Comparison of ENCODE assay signal across 7 cellular contexts in the genomic region with DNA sequence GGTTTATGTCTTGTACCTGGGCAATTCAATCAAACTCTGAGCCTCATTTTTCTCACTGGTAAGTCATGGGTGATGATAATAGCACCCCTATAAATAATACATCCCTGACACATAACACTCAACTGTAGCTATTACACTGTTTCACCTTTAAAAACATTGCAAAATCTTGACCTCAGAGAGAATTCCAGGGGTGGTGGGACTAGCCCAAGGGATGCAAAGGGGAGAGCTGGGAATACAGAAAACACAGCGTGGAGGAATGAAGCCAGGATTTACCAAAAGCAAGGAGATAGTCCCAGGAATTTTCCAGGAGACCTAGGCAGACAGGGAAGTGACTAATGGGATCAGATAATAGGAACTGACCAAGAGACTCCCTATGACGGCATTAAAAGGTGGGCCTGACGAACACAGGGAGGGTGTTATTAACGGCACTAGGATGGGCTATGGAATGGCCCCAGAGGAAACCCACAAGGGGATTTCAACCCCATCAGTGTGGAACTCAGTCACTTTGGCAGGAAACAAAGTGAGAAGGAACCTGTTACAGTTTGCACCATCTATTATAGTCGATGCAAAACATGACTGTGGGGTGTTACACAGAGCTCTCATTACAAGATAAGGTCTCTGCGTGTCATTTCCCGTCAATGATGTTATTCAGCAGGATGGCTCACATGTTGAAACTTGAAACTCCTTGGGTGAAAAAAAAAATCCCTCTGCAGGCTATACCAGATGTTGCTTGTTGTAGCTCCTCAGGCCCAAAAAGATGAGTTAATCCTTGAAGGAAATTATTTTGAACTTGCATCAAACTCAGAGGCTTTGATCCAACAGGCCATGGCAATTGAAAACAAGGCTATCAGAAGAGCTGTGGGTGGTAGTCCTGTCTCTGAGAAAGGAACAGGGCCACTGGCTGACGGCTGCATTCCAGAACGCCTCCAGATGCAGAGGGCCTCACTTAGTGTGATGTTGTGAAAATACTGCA. TPM values are rescaled to one million over a fixed set of nuclear protein-coding genes. Genes with fewer than 3 reads are reported as not detected.
DNase-seq lines count a peak whose midpoint lies in the region; ATAC-seq and TF ChIP-seq lines count a peak whose summit lies in the region.

No MANE protein-coding gene starts in this region.

- H3K9me3 Mint-ChIP-seq in endodermal cell, result no peaks in the 10 kb centered on the region

- peaks cover 32% of the 10 kb centered on the region for H3F3A ChIP-seq in GM23248 (ENCODE audit: insufficient read depth)

- peak overlapping the region; percentile 75 for H3K4me2 ChIP-seq in GM23248 (ENCODE audit: unreplicated experiment)

- DNase-seq in GM23248, result peak; percentile 97
- peak; percentile 12 for DNase-seq in NAMALWA (ENCODE audit: low spot score)
- DNase-seq in endodermal cell, result peak; percentile 73
- peak; percentile 33 to 65 (median 44) for DNase-seq in ovary
- no peak for DNase-seq in NCI-H774 (lab: John Stamatoyannopoulos, UW)
- no peak for DNase-seq in NCI-H2227 (lab: John Stamatoyannopoulos, UW; ENCODE audit: unreplicated experiment)

- H3K4me3 ChIP-seq in GM23248 (peak overlapping the region; percentile 40), endodermal cell (ENCODE audit: low read length) (no peak overlapping the region), ovary (no peak overlapping the region)

- TF ChIP-seq CTCF in endodermal cell (conservative IDR thresholded peaks at IDR 0.05), result no peak
- no peak for TF ChIP-seq CTCF in ovary (IDR thresholded peaks at IDR 0.05)

- H3K9me2 ChIP-seq in GM23248 (ENCODE audit: insufficient read depth), result no peaks in the 10 kb centered on the region

- no peaks in the 10 kb centered on the region for H4K20me1 ChIP-seq in GM23248 (ENCODE audit: insufficient read depth)

- H3K4me1 Mint-ChIP-seq in endodermal cell, result peaks cover 14% of the 10 kb centered on the region

- WGBS in GM23248 (ENCODE audit: low coverage in 1 of 2, low lambda C conversion rate in 2 of 2, missing lambda C conversion rate in 2 of 2), 2 experiments, result 7 to 13% methylated on average over 9 of the region's 9 CpGs
- WGBS in endodermal cell (ENCODE audit: insufficient coverage in 1 of 2, insufficient read length in 1 of 2), 2 experiments, result 86 to 93% methylated on average over 7 to 9 of the region's 9 CpGs
- WGBS in ovary, 3 donors, result 7 to 9% (median 7%) methylated on average over 9 of the region's 9 CpGs

- peak overlapping the region; percentile 94 for H3K27ac ChIP-seq in GM23248
- no peak overlapping the region for H3K27ac ChIP-seq in endodermal cell (ENCODE audit: low read depth, low read length)
- peak overlapping the region; percentile 23 to 30 for H3K27ac ChIP-seq in ovary

- H3K9me3 ChIP-seq in GM23248 (ENCODE audit: low read depth) (no peaks in the 10 kb centered on the region), endodermal cell (ENCODE audit: control insufficient read depth, low read length) (no peaks in the 10 kb centered on the region), ovary (no peaks in the 10 kb centered on the region)

- intact Hi-C loops in ovary (cut with DNase I), result loop anchor here in 2 of 4 donors (10.0 kb wide), 2 partner anchors 549 to 829 kb away; a partner anchor contains a TSS

- 0 out of 2 replicates have a peak overlapping the region, but pooled peaks have one; percentile 21 for H2AFZ ChIP-seq in GM23248

- no peaks in the 10 kb centered on the region for H3K27me3 Mint-ChIP-seq in endodermal cell (ENCODE audit: insufficient read depth)

- peak overlapping the region; percentile 64 for H3K9ac ChIP-seq in GM23248
- no peak overlapping the region for H3K9ac ChIP-seq in endodermal cell (ENCODE audit: extremely low read depth, low read length, poor library complexity, severe bottlenecking)

- H3K27me3 ChIP-seq in GM23248 (replicated peaks; ENCODE audit: insufficient read depth) (no peaks in the 10 kb centered on the region), endodermal cell (ENCODE audit: control insufficient read depth, insufficient read depth, low read length, poor library complexity, severe bottlenecking) (no peaks in the 10 kb centered on the region), ovary (no peaks in the 10 kb centered on the region)

- H3K4me3 Mint-ChIP-seq in endodermal cell, result no peak overlapping the region

- no peak for TF ChIP-seq POLR2A in ovary (IDR thresholded peaks at IDR 0.05)

- H3K36me3 ChIP-seq in GM23248 (ENCODE audit: low read depth) (no peaks in the 10 kb centered on the region), endodermal cell (ENCODE audit: control insufficient read depth, insufficient read depth, low read length) (no peaks in the 10 kb centered on the region), ovary (no peaks in the 10 kb centered on the region)

- peak; percentile 88 for TF ChIP-seq EP300 in ovary (IDR thresholded peaks at IDR 0.05)

- peaks cover 48% of the 10 kb centered on the region for H3K4me1 ChIP-seq in GM23248 (ENCODE audit: insufficient read depth)
- peaks cover 11% of the 10 kb centered on the region for H3K4me1 ChIP-seq in endodermal cell (ENCODE audit: control insufficient read depth, insufficient read depth, low read length)
- peaks cover 6% of the 10 kb centered on the region for H3K4me1 ChIP-seq in ovary (ENCODE audit: insufficient read depth)

- no peaks in the 10 kb centered on the region for H3K36me3 Mint-ChIP-seq in endodermal cell (ENCODE audit: low read depth)

- in situ Hi-C loops in GM23248 (cut with MboI), result loop anchor here (25.0 kb wide), 3 partner anchors 551 to 1626 kb away; a partner anchor contains a TSS

- no peaks in the 10 kb centered on the region for H3K79me2 ChIP-seq in GM23248 (ENCODE audit: insufficient read depth)

- peak; percentile 65 for ATAC-seq in GM18508 (IDR thresholded peaks at IDR 0.05; ENCODE audit: insufficient read depth, unreplicated experiment)

- H3K27ac Mint-ChIP-seq in endodermal cell, result peak overlapping the region; percentile 37

RNA-seq across cellular contexts. Expression of a gene that starts 58.7 kb away (rescaled TPM):
- 86.8 and 111 TPM in 2 replicates for total RNA-seq in GM23248 (2014; rRNA removed; shearing (Covaris generic))
- 99.2 and 105 TPM in 2 replicates for polyA plus RNA-seq in GM23248 (2016; fragmentation: Nextera tagmentation; extraction: Ambion mirVana)
- 1 to 10 TPM in 1 of 2 donors, under 1 TPM in 1; 0.91 to 1.3 TPM for total RNA-seq in endodermal cell
- polyA plus RNA-seq in endodermal cell (2013, experiment 1 of 2), result 3.5 TPM
- polyA plus RNA-seq in endodermal cell (2013, experiment 2 of 2), result 3.1 TPM
- total RNA-seq in ovary, result 10 to 100 TPM in 6 of 7 donors, 1 to 10 TPM in 1; 9.3 to 21.7 (median 15.8) TPM
- polyA plus RNA-seq in ovary, result 10 to 100 TPM in 1 of 2 donors, 1 to 10 TPM in 1; 9.1 to 19.0 TPM

Comparison
In these comparisons a context has a peak if more than half of its experiments do, and no peak if none do; other contexts are left out.
1. DNase-seq: peak in GM23248 (single experiment), NAMALWA (single experiment), endodermal cell (single experiment) and ovary (5 of 5); none in NCI-H774 (single experiment) and NCI-H2227 (single experiment).
2. RNA of a gene that starts 58.7 kb away (total RNA-seq): 86.8 to 111 TPM in GM23248 and 9.3 to 21.7 TPM in ovary; 0.91 to 1.3 TPM in endodermal cell; every median in the first group is over 4 times any median in the second.